Comparison of ENCODE assay signal across 23 cellular contexts in the genomic region with DNA sequence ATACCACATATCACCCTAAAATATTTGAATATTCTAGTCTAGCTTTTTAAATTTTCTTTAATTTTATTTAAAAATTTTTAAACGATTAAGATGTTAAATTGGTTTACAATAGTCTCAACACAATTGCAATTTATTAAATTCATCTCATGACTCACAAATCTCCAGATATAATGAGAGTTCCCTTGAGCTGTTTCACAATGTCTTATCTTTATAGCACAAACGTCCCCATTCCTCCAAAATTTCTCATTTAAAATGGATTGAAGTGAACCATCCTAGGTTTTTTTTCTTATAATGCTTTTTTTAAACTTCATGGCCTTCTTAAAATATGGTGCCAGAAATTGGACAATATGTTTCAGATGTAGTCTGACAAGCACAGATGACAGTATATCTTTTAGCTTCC.
"Had no signal": no experiment of that assay in that cellular context is flagged by ENCODE, and none has a peak within 500 bp of the region (broad histone marks: within the 10 kb centered on the region; RNA-seq: fewer than 3 reads in every experiment).

No MANE protein-coding gene starts in this region.

- H3K9me3 ChIP-seq: left ventricle myocardium inferior, mucosa of descending colon, ovary, right atrium auricular region, sigmoid colon, tibial nerve, uterus had no signal

- H3K36me3 ChIP-seq: left ventricle myocardium inferior, ovary, right atrium auricular region, sigmoid colon, tibial nerve, uterus had no signal

- ATAC-seq: mucosa of descending colon; naive thymus-derived CD4-positive, alpha-beta T cell; natural killer cell treated with Interleukin-12 subunit alpha and Interleukin-12 subunit beta and Interleukin-15 and Interleukin-18, amount 100 ng/mL, for 72 hours; stimulated activated memory B cell treated with anti-CD40 and anti-IgM and Interleukin-4, amounts not matched to agents 10 μg/mL and 1 μg/mL and 100 μg/mL, for 72 hours; stimulated activated naive CD8-positive, alpha-beta T cell treated with anti-CD3 and anti-CD28 coated beads, Interleukin-15, amount 100 ng/mL, for 72 hours had no signal

- DNase-seq: hypothalamus; immature natural killer cell; left ventricle myocardium inferior; mesendoderm; mucosa of descending colon; naive thymus-derived CD4-positive, alpha-beta T cell; ovary; sigmoid colon; stimulated activated CD4-positive, alpha-beta T cell treated with anti-CD3 and anti-CD28 coated beads, Interleukin-1b, Interleukin-23, amount 100 ng/mL, for 48 hours; stimulated activated CD4-positive, alpha-beta T cell treated with anti-CD3 and anti-CD28 coated beads, Interleukin-2, amount 100 ng/mL, for 48 hours; stimulated activated CD4-positive, alpha-beta T cell treated with anti-CD3 and anti-CD28 coated beads, Interleukin-4, amount 100 ng/mL, for 4 hours; stimulated activated CD8-positive, alpha-beta memory T cell treated with anti-CD3 and anti-CD28 coated beads, Interleukin-4, amount 100 ng/mL, for 48 hours; stimulated activated naive CD4-positive, alpha-beta T cell treated with Interleukin-2 at 50 U/mL for 16 hours; stimulated activated naive CD8-positive, alpha-beta T cell treated with anti-CD3 and anti-CD28 coated beads, Interleukin-15, amount 100 ng/mL, for 72 hours; substantia nigra; uterus had no signal

- H3K4me1 ChIP-seq: left ventricle myocardium inferior, right atrium auricular region, sigmoid colon, tibial nerve, uterus had no signal

- H3K4me3 ChIP-seq: left ventricle myocardium inferior, lung, mucosa of descending colon, ovary, right atrium auricular region, sigmoid colon, smooth muscle cell, tibial nerve, uterus had no signal

- FAIRE-seq: islet of Langerhans had no signal

- H3K27ac ChIP-seq: left ventricle myocardium inferior, ovary, right atrium auricular region, sigmoid colon, tibial nerve, uterus had no signal

- H3K27me3 ChIP-seq: ovary, right atrium auricular region, sigmoid colon, tibial nerve, uterus had no signal
